8 cellular contexts compared by ENCODE assay signal in genomic region chr17:49741009-49741691, GRCh38. TPM values are rescaled to one million over a fixed set of nuclear protein-coding genes. Genes with fewer than 3 reads are reported as not detected.
DNase-seq lines count a peak whose midpoint lies in the region; ATAC-seq and TF ChIP-seq lines count a peak whose summit lies in the region.

No MANE protein-coding gene starts in this region.

- no peaks in the 10 kb centered on the region for H3K9me3 Mint-ChIP-seq in activated T-helper 2 cell treated with anti-CD3 and anti-CD28 coated beads, Interferon-gamma antibody, Interleukin-2, Interleukin-4, amounts not matched to agents 10 μg/mL and 5 μg/mL and 100 μg/mL, durations not matched to agents 14 hours and 24 hours and 36 hours
- H3K9me3 Mint-ChIP-seq in memory B cell = no peaks in the 10 kb centered on the region
- H3K9me3 Mint-ChIP-seq in endodermal cell = no peaks in the 10 kb centered on the region

- H3K36me3 ChIP-seq in BLaER1 treated with 17β-estradiol and CSF1 and Interleukin-3, amounts not matched to agents 10 nM and 100 nM = peaks cover 0 to 56% (median 23%) of the 10 kb centered on the region in 11 experiments; a peak in 11 of 22 replicates
- no peaks in the 10 kb centered on the region for H3K36me3 ChIP-seq in endodermal cell (ENCODE audit: control insufficient read depth, insufficient read depth, low read length)

- H3K27ac Mint-ChIP-seq in activated T-helper 2 cell treated with anti-CD3 and anti-CD28 coated beads, Interferon-gamma antibody, Interleukin-2, Interleukin-4, amounts not matched to agents 10 μg/mL and 5 μg/mL and 100 μg/mL, durations not matched to agents 14 hours and 24 hours and 36 hours = peak overlapping the region; percentile 96
- H3K27ac Mint-ChIP-seq in memory B cell = peak overlapping the region; percentile 100
- no peak overlapping the region for H3K27ac Mint-ChIP-seq in endodermal cell

- H3K4me1 ChIP-seq in BLaER1 treated with 17β-estradiol and CSF1 and Interleukin-3, amounts not matched to agents 10 nM and 100 nM = peaks cover 94 to 100% (median 98%) of the 10 kb centered on the region in 10 experiments
- H3K4me1 ChIP-seq in endodermal cell (ENCODE audit: control insufficient read depth, insufficient read depth, low read length) = peaks cover 5% of the 10 kb centered on the region

- peak overlapping the region; percentile 66 to 100 (median 96) for H3K27ac ChIP-seq in BLaER1 treated with 17β-estradiol and CSF1 and Interleukin-3, amounts not matched to agents 10 nM and 100 nM
- no peak overlapping the region for H3K27ac ChIP-seq in endodermal cell (ENCODE audit: low read depth, low read length)

- peak overlapping the region; percentile 79 for H3K4me3 Mint-ChIP-seq in activated T-helper 2 cell treated with anti-CD3 and anti-CD28 coated beads, Interferon-gamma antibody, Interleukin-2, Interleukin-4, amounts not matched to agents 10 μg/mL and 5 μg/mL and 100 μg/mL, durations not matched to agents 14 hours and 24 hours and 36 hours (ENCODE audit: low read depth)
- H3K4me3 Mint-ChIP-seq in memory B cell = peak overlapping the region; percentile 85
- H3K4me3 Mint-ChIP-seq in endodermal cell = no peak overlapping the region

- TF ChIP-seq CTCF in endodermal cell (conservative IDR thresholded peaks at IDR 0.05) = no peak

- H3K36me3 Mint-ChIP-seq in activated T-helper 2 cell treated with anti-CD3 and anti-CD28 coated beads, Interferon-gamma antibody, Interleukin-2, Interleukin-4, amounts not matched to agents 10 μg/mL and 5 μg/mL and 100 μg/mL, durations not matched to agents 14 hours and 24 hours and 36 hours (ENCODE audit: low read depth) = peaks cover 21% of the 10 kb centered on the region
- H3K36me3 Mint-ChIP-seq in memory B cell (peaks cover 21% of the 10 kb centered on the region), endodermal cell (ENCODE audit: low read depth) (peaks cover 17% of the 10 kb centered on the region)

- 71 to 94% methylated on average over 2 to 5 of the region's 5 CpGs for WGBS in endodermal cell (ENCODE audit: insufficient coverage in 1 of 2, insufficient read length in 1 of 2), 2 experiments

- intact Hi-C loops in activated T-helper 2 cell treated with anti-CD3 and anti-CD28 coated beads, Interferon-gamma antibody, Interleukin-2, Interleukin-4, amounts not matched to agents 10 μg/mL and 5 μg/mL and 100 μg/mL, durations not matched to agents 14 hours and 24 hours and 36 hours (cut with micrococcal nuclease) = loop anchor here (10.0 kb wide), 1 partner anchor 546 kb away; no protein-coding TSS in a partner anchor

- H3K9me3 ChIP-seq in BLaER1 treated with 17β-estradiol and CSF1 and Interleukin-3, amounts not matched to agents 10 nM and 100 nM (replicated peaks in 1 of 11) = no peaks in the 10 kb centered on the region
- H3K9me3 ChIP-seq in endodermal cell (ENCODE audit: control insufficient read depth, low read length) = no peaks in the 10 kb centered on the region

- no peaks in the 10 kb centered on the region for H4K20me1 ChIP-seq in BLaER1 treated with 17β-estradiol and CSF1 and Interleukin-3, amounts not matched to agents 10 nM and 100 nM

- no peak for DNase-seq in activated T-helper 2 cell treated with anti-CD3 and anti-CD28 coated beads, Interferon-gamma antibody, Interleukin-2, Interleukin-4, amounts not matched to agents 10 μg/mL and 5 μg/mL and 100 μg/mL, durations not matched to agents 14 hours and 24 hours and 36 hours (ENCODE audit: low spot score)
- DNase-seq in memory B cell (ENCODE audit: low spot score in 2 of 2) (no peak), COLO829 (ENCODE audit: low spot score) (no peak), endodermal cell (no peak), DMS153 treated with DMSO at 0.1 percent for 48 hours (lab: John Stamatoyannopoulos, UW; ENCODE audit: unreplicated experiment) (no peak)

- peak overlapping the region in 9 of 10 experiments; percentile 42 to 71 (median 60); a peak in 18 of 20 replicates for H3K4me3 ChIP-seq in BLaER1 treated with 17β-estradiol and CSF1 and Interleukin-3, amounts not matched to agents 10 nM and 100 nM
- H3K4me3 ChIP-seq in endodermal cell (ENCODE audit: low read length) = no peak overlapping the region

- H3K4me2 ChIP-seq in BLaER1 treated with 17β-estradiol and CSF1 and Interleukin-3, amounts not matched to agents 10 nM and 100 nM = peak overlapping the region; percentile 85 to 97 (median 94)

- peak overlapping the region; percentile 53 to 94 (median 88); a peak in 21 of 22 replicates for H3K9ac ChIP-seq in BLaER1 treated with 17β-estradiol and CSF1 and Interleukin-3, amounts not matched to agents 10 nM and 100 nM
- H3K9ac ChIP-seq in endodermal cell (ENCODE audit: extremely low read depth, low read length, poor library complexity, severe bottlenecking) = no peak overlapping the region

- no peaks in the 10 kb centered on the region for H3K27me3 ChIP-seq in BLaER1 treated with 17β-estradiol and CSF1 and Interleukin-3, amounts not matched to agents 10 nM and 100 nM
- peaks cover 25% of the 10 kb centered on the region for H3K27me3 ChIP-seq in endodermal cell (ENCODE audit: control insufficient read depth, insufficient read depth, low read length, poor library complexity, severe bottlenecking)

- peaks cover 75% of the 10 kb centered on the region for H3K4me1 Mint-ChIP-seq in activated T-helper 2 cell treated with anti-CD3 and anti-CD28 coated beads, Interferon-gamma antibody, Interleukin-2, Interleukin-4, amounts not matched to agents 10 μg/mL and 5 μg/mL and 100 μg/mL, durations not matched to agents 14 hours and 24 hours and 36 hours (ENCODE audit: low read depth)
- H3K4me1 Mint-ChIP-seq in memory B cell = peaks cover 67% of the 10 kb centered on the region
- H3K4me1 Mint-ChIP-seq in endodermal cell = peaks cover 20% of the 10 kb centered on the region

- ATAC-seq in HG02798 (IDR thresholded peaks at IDR 0.05; ENCODE audit: poor library complexity, unreplicated experiment) = peak; percentile 58
- no peak for ATAC-seq in memory B cell (ENCODE audit: low read depth)
- no peak for ATAC-seq in GM19395 (IDR thresholded peaks at IDR 0.05; ENCODE audit: unreplicated experiment)

- no peaks in the 10 kb centered on the region for H3K27me3 Mint-ChIP-seq in activated T-helper 2 cell treated with anti-CD3 and anti-CD28 coated beads, Interferon-gamma antibody, Interleukin-2, Interleukin-4, amounts not matched to agents 10 μg/mL and 5 μg/mL and 100 μg/mL, durations not matched to agents 14 hours and 24 hours and 36 hours (ENCODE audit: low read depth)
- H3K27me3 Mint-ChIP-seq in memory B cell (no peaks in the 10 kb centered on the region), endodermal cell (ENCODE audit: insufficient read depth) (no peaks in the 10 kb centered on the region)

RNA-seq across cellular contexts. Expression of gene FAM117A, which starts 22.8 kb away (rescaled TPM):
- total RNA-seq in activated T-helper 2 cell treated with anti-CD3 and anti-CD28 coated beads, Interferon-gamma antibody, Interleukin-2, Interleukin-4, amounts not matched to agents 10 μg/mL and 5 μg/mL and 100 μg/mL, durations not matched to agents 14 hours and 24 hours and 36 hours = 12.2 and 15.8 TPM in 2 replicates
- 10 to 100 TPM; 15.4 to 16.8 TPM for total RNA-seq in endodermal cell
- polyA plus RNA-seq in endodermal cell (2013, experiment 1 of 2) = 23.3 TPM
- polyA plus RNA-seq in endodermal cell (2013, experiment 2 of 2) = 20.1 TPM

RNA-seq across cellular contexts. Expression of gene SLC35B1, which starts 33.4 kb away (rescaled TPM):
- 75.7 and 80.7 TPM in 2 replicates for total RNA-seq in activated T-helper 2 cell treated with anti-CD3 and anti-CD28 coated beads, Interferon-gamma antibody, Interleukin-2, Interleukin-4, amounts not matched to agents 10 μg/mL and 5 μg/mL and 100 μg/mL, durations not matched to agents 14 hours and 24 hours and 36 hours
- total RNA-seq in endodermal cell = 10 to 100 TPM; 59.4 to 80.5 TPM
- polyA plus RNA-seq in endodermal cell (2013, experiment 1 of 2) = 69.1 TPM
- polyA plus RNA-seq in endodermal cell (2013, experiment 2 of 2) = 55.1 TPM

RNA-seq across cellular contexts. Expression of gene KAT7, which starts 47.3 kb away (rescaled TPM):
- total RNA-seq in activated T-helper 2 cell treated with anti-CD3 and anti-CD28 coated beads, Interferon-gamma antibody, Interleukin-2, Interleukin-4, amounts not matched to agents 10 μg/mL and 5 μg/mL and 100 μg/mL, durations not matched to agents 14 hours and 24 hours and 36 hours = 62.1 and 65.0 TPM in 2 replicates
- total RNA-seq in endodermal cell = 10 to 100 TPM; 77.8 to 80.5 TPM
- polyA plus RNA-seq in endodermal cell (2013, experiment 1 of 2) = 67.6 TPM
- polyA plus RNA-seq in endodermal cell (2013, experiment 2 of 2) = 54.9 TPM
